Comparison of ENCODE assay signal across 16 cellular contexts in the genomic region with DNA sequence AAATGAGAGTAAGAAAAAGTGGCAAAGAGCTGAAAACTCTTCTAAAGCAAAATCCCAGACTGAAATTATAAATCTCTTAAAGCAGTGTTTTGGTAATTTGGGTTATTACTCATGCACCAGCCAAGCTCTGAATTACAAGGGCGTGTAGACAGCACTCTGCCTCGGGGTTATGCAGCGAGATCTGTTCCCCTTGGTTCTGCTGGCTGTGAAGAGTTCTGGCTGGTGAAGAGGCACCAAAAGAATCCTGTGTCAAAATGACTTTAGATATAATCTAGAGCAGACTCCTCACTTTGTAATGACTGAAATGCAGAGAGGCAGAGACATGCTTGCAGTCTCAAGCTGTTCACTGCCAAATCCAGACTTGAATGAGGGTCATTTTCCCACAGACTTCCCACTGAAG.
A peak's percentile ranks its signal among the peaks of the same experiment; 100 is the strongest.
DNase-seq lines count a peak whose midpoint lies in the region; ATAC-seq and TF ChIP-seq lines count a peak whose summit lies in the region.
"Had no signal": no experiment of that assay in that cellular context is flagged by ENCODE, and none has a peak within 500 bp of the region (broad histone marks: within the 10 kb centered on the region; RNA-seq: fewer than 3 reads in every experiment).

No MANE protein-coding gene starts in this region.

- H3K4me1 ChIP-seq in H9 (ENCODE audit: insufficient read depth, low read length) (peaks cover 8% of the 10 kb centered on the region; the same call in 1 of the 2 replicates), neural progenitor cell (peaks cover 15% of the 10 kb centered on the region)
- H3K4me1 ChIP-seq: pancreas, spleen had no signal

- H3K4me2 ChIP-seq in H9 (ENCODE audit: insufficient read depth, insufficient read length, low read length), result no peak overlapping the region
- H3K4me2 ChIP-seq in neural progenitor cell, result no peak overlapping the region

- no peak for TF ChIP-seq CTCF in H9 (conservative IDR thresholded peaks at IDR 0.05)
- no peak for TF ChIP-seq CTCF in neural progenitor cell (IDR thresholded peaks at IDR 0.05)

- H2BK20ac ChIP-seq in H9 (ENCODE audit: low read depth, low read length, poor library complexity, severe bottlenecking), result no peak overlapping the region

- H3K9ac ChIP-seq in H9 (ENCODE audit: extremely low read depth, insufficient read length, low read length) (no peak overlapping the region), neural progenitor cell (no peak overlapping the region)

- no peaks in the 10 kb centered on the region for H3F3A ChIP-seq in neural progenitor cell (ENCODE audit: low read depth)

- H3T11ph ChIP-seq in H9 (ENCODE audit: low read length), result no peak overlapping the region

- H3K4me3 Mint-ChIP-seq in H9 (no peak overlapping the region), neural progenitor cell (no peak overlapping the region)
- H3K4me3 Mint-ChIP-seq: activated CD4-positive, alpha-beta T cell treated with anti-CD3 and anti-CD28 coated beads, Interleukin-2, amount 10 ng/mL, durations not matched to agents 7 days and 5 days; activated naive CD4-positive, alpha-beta T cell treated with anti-CD3 and anti-CD28 coated beads, Interleukin-2, amount 50 U/mL, for 24 hours had no signal

- ATAC-seq in esophagus mucosa (peak; percentile 66), HG03378 (IDR thresholded peaks at IDR 0.05; ENCODE audit: unreplicated experiment) (no peak), HG02588 (IDR thresholded peaks at IDR 0.05; ENCODE audit: unreplicated experiment) (no peak)
- ATAC-seq: pancreas had no signal

- H2AK5ac ChIP-seq in H9 (ENCODE audit: insufficient read length, low read length), result no peak overlapping the region

- H2BK12ac ChIP-seq in H9 (ENCODE audit: insufficient read length, low read depth, low read length), result no peak overlapping the region

- H2BK5ac ChIP-seq in H9 (ENCODE audit: insufficient read length, low read length), result no peak overlapping the region

- H3K36me3 Mint-ChIP-seq in H9 (ENCODE audit: insufficient read depth in 1 of 3, low read depth in 3 of 3), result peaks cover 5 to 16% (median 9%) of the 10 kb centered on the region in 3 experiments; a peak in 5 of 7 replicates
- peaks cover 3% of the 10 kb centered on the region for H3K36me3 Mint-ChIP-seq in neural progenitor cell
- H3K36me3 Mint-ChIP-seq: activated naive CD4-positive, alpha-beta T cell treated with anti-CD3 and anti-CD28 coated beads, Interleukin-2, amount 50 U/mL, for 24 hours had no signal

- no peak overlapping the region for H3K18ac ChIP-seq in H9 (ENCODE audit: insufficient read length, low read depth, low read length)

- H3K4ac ChIP-seq in H9 (ENCODE audit: low read depth, low read length), result no peak overlapping the region

- H3K9me3 Mint-ChIP-seq in H9 (peaks cover 10% of the 10 kb centered on the region in 2 experiments), neural progenitor cell (peaks cover 11% of the 10 kb centered on the region)

- H3K9me3 ChIP-seq in H9 (ENCODE audit: control insufficient read depth, low read depth, low read length) (no peaks in the 10 kb centered on the region), neural progenitor cell (ENCODE audit: low read depth) (no peaks in the 10 kb centered on the region)
- H3K9me3 ChIP-seq: esophagus squamous epithelium, pancreas had no signal

- H3K27ac Mint-ChIP-seq in H9 (peak overlapping the region; percentile 17 to 76 (median 65); a peak in 2 of 7 replicates), neural progenitor cell (peak overlapping the region; percentile 85)
- H3K27ac Mint-ChIP-seq: activated CD4-positive, alpha-beta T cell treated with anti-CD3 and anti-CD28 coated beads, Interleukin-2, amount 10 ng/mL, durations not matched to agents 7 days and 5 days; activated naive CD4-positive, alpha-beta T cell treated with anti-CD3 and anti-CD28 coated beads, Interleukin-2, amount 50 U/mL, for 24 hours had no signal

- no peak overlapping the region for H2BK15ac ChIP-seq in H9 (ENCODE audit: low read depth, low read length)

- peaks cover 34 to 36% of the 10 kb centered on the region in 2 experiments for H3K4me1 Mint-ChIP-seq in H9
- peaks cover 39% of the 10 kb centered on the region for H3K4me1 Mint-ChIP-seq in neural progenitor cell
- H3K4me1 Mint-ChIP-seq: activated CD4-positive, alpha-beta T cell treated with anti-CD3 and anti-CD28 coated beads, Interleukin-2, amount 10 ng/mL, durations not matched to agents 7 days and 5 days; activated naive CD4-positive, alpha-beta T cell treated with anti-CD3 and anti-CD28 coated beads, Interleukin-2, amount 50 U/mL, for 24 hours had no signal

- H3K27me3 Mint-ChIP-seq in H9 (ENCODE audit: low read depth), result no peaks in the 10 kb centered on the region
- no peaks in the 10 kb centered on the region for H3K27me3 Mint-ChIP-seq in neural progenitor cell (ENCODE audit: insufficient read depth, low read depth)
- H3K27me3 Mint-ChIP-seq: activated CD4-positive, alpha-beta T cell treated with anti-CD3 and anti-CD28 coated beads, Interleukin-2, amount 10 ng/mL, durations not matched to agents 7 days and 5 days; activated naive CD4-positive, alpha-beta T cell treated with anti-CD3 and anti-CD28 coated beads, Interleukin-2, amount 50 U/mL, for 24 hours had no signal

- H3K14ac ChIP-seq in H9 (ENCODE audit: insufficient read depth, low read length), result no peak overlapping the region; the same call in 1 of the 2 replicates

- H4K8ac ChIP-seq in H9 (replicated peaks; ENCODE audit: insufficient read length, low read depth, low read length), result no peak overlapping the region

- H2AFZ ChIP-seq in H9 (ENCODE audit: low read length) (peak overlapping the region; percentile 73), neural progenitor cell (replicated peaks) (peak overlapping the region; percentile 10)

- H3K23me2 ChIP-seq in H9 (ENCODE audit: insufficient read length, low read depth, low read length, poor library complexity, severe bottlenecking), result no peaks in the 10 kb centered on the region

- no peak overlapping the region for H4K91ac ChIP-seq in H9 (ENCODE audit: insufficient read length, low read depth, low read length)

- H3K79me2 ChIP-seq in H9 (ENCODE audit: insufficient read depth, low read length) (no peaks in the 10 kb centered on the region), neural progenitor cell (ENCODE audit: low read depth) (no peaks in the 10 kb centered on the region)

- peak; percentile 46 for DNase-seq in AG20443 (ENCODE audit: low spot score)
- no peak for DNase-seq in H9
- DNase-seq in neural progenitor cell (ENCODE audit: low spot score), result no peak
- DNase-seq in NCI-H524 (lab: John Stamatoyannopoulos, UW), result no peak
- no peak for DNase-seq in superior temporal gyrus (ENCODE audit: extremely low spot score)
- DNase-seq: activated CD4-positive, alpha-beta T cell treated with anti-CD3 and anti-CD28 coated beads, Interleukin-2, amount 10 ng/mL, durations not matched to agents 7 days and 5 days; brain microvascular endothelial cell; esophagus squamous epithelium; pancreas; SIG-M5; spleen; stimulated activated naive CD4-positive, alpha-beta T cell treated with Interleukin-2 at 50 U/mL for 16 hours had no signal

- H3K4me3 ChIP-seq in neural progenitor cell, result no peak overlapping the region
- H3K4me3 ChIP-seq: esophagus squamous epithelium, pancreas, spleen had no signal

- WGBS in H9 (ENCODE audit: extremely low coverage, insufficient read length, low lambda C conversion rate), result no CpG with 5 or more reads among the region's 3 CpGs

- no peak overlapping the region for H4K5ac ChIP-seq in H9 (ENCODE audit: insufficient read length, low read depth, low read length)

- no peak overlapping the region for H2BK120ac ChIP-seq in H9 (ENCODE audit: low read depth, low read length, poor library complexity, severe bottlenecking)

- no peaks in the 10 kb centered on the region for H3K36me3 ChIP-seq in neural progenitor cell
- H3K36me3 ChIP-seq: brain microvascular endothelial cell, esophagus squamous epithelium, pancreas, spleen had no signal

- no peak overlapping the region for H3K23ac ChIP-seq in H9 (ENCODE audit: insufficient read length, low read depth, low read length)

- no peaks in the 10 kb centered on the region for H3K79me1 ChIP-seq in H9 (ENCODE audit: insufficient read depth, low read depth, low read length, poor library complexity, severe bottlenecking)

- H3K27ac ChIP-seq in H9 (ENCODE audit: insufficient read length, low read depth, low read length), result no peak overlapping the region
- H3K27ac ChIP-seq in neural progenitor cell, result no peak overlapping the region
- H3K27ac ChIP-seq: brain microvascular endothelial cell, esophagus squamous epithelium, pancreas, spleen had no signal

- H3K56ac ChIP-seq in H9 (ENCODE audit: insufficient read length, low read depth, low read length), result no peak overlapping the region

- H4K20me1 ChIP-seq in H9 (ENCODE audit: control insufficient read depth, insufficient read depth, insufficient read length) (no peaks in the 10 kb centered on the region), neural progenitor cell (ENCODE audit: low read depth) (no peaks in the 10 kb centered on the region)

- H3K27me3 ChIP-seq in H9 (ENCODE audit: insufficient read depth, low read length) (no peaks in the 10 kb centered on the region), neural progenitor cell (no peaks in the 10 kb centered on the region)
- H3K27me3 ChIP-seq: brain microvascular endothelial cell, esophagus squamous epithelium, pancreas, spleen had no signal
